In genomic region chr10:100004805-100005510, GRCh38 we compare ENCODE assay signal across 16 cellular contexts. TPM values are rescaled to one million over a fixed set of nuclear protein-coding genes. Genes with fewer than 3 reads are reported as not detected.
DNase-seq lines count a peak whose midpoint lies in the region; ATAC-seq, FAIRE-seq and TF ChIP-seq lines count a peak whose summit lies in the region.
"Had no signal": no experiment of that assay in that cellular context is flagged by ENCODE, and none has a peak within 500 bp of the region (broad histone marks: within the 10 kb centered on the region; RNA-seq: fewer than 3 reads in every experiment).

No MANE protein-coding gene starts in this region.

- POLR2A ChIA-PET in AG04449 (lab: Yijun Ruan, JAX), result interaction anchor here (1.2 kb wide), 1 partner anchor 10 kb away, joined by 3 read pairs; no protein-coding TSS in a partner anchor
- POLR2A ChIA-PET in PC-3 (lab: Charles Lee; ENCODE audit: unreplicated experiment), result interaction anchor here (0.6 kb wide), 1 partner anchor 126 kb away, joined by 5 read pairs; no protein-coding TSS in a partner anchor

- H3K9ac ChIP-seq in PC-3 (ENCODE audit: low read length) (peak overlapping the region; percentile 70; the same call in 1 of the 2 replicates), neural progenitor cell (no peak overlapping the region)

- DNase-seq in AG04449 (ENCODE audit: low read depth, low spot score) (no peak), PC-3 (no peak), neural progenitor cell (ENCODE audit: low spot score) (no peak), middle frontal gyrus (ENCODE audit: extremely low spot score, low spot score) (no peak), pancreas (no peak), OCI-M2 (lab: John Stamatoyannopoulos, UW; ENCODE audit: unreplicated experiment) (no peak)
- DNase-seq in activated T-cell treated with anti-CD3 and anti-CD28 coated beads, Interleukin-2, amount 50 U/mL, for 1 hour, result no peak
- DNase-seq: DMS79 treated with DMSO at 0.1 percent for 48 hours; effector CD8-positive, alpha-beta T cell; posterior cingulate gyrus; stimulated activated CD8-positive, alpha-beta memory T cell treated with anti-CD3 and anti-CD28 coated beads, Interleukin-4, amount 100 ng/mL, for 48 hours had no signal

- peaks cover 8% of the 10 kb centered on the region for H3K36me3 Mint-ChIP-seq in neural progenitor cell

- peaks cover 44% of the 10 kb centered on the region for H3K4me1 ChIP-seq in PC-3 (ENCODE audit: insufficient read depth, low read length)
- H3K4me1 ChIP-seq in neural progenitor cell, result peaks cover 9% of the 10 kb centered on the region
- peaks cover 6 to 16% (median 7%) of the 10 kb centered on the region in 3 donors for H3K4me1 ChIP-seq in pancreas

- FAIRE-seq in endometrium (lab: Jason Lieb, UNC) (peak; percentile 23), pancreas (lab: Jason Lieb, UNC) (no peak)
- FAIRE-seq: GM12891 had no signal

- H3K4me3 ChIP-seq in AG04449 (ENCODE audit: low read depth, low read length) (peak overlapping the region; percentile 26), PC-3 (ENCODE audit: low read length) (peak overlapping the region; percentile 51; the same call in 1 of the 2 replicates), neural progenitor cell (no peak overlapping the region), pancreas (no peak overlapping the region)
- H3K4me3 ChIP-seq: lung had no signal

- TF ChIP-seq CTCF in AG04449 (IDR thresholded peaks at IDR 0.05; ENCODE audit: insufficient read depth, low read length, missing control alignments) (no peak), PC-3 (conservative IDR thresholded peaks at IDR 0.05; ENCODE audit: low read depth, low read length) (no peak), neural progenitor cell (IDR thresholded peaks at IDR 0.05) (no peak), pancreas (IDR thresholded peaks at IDR 0.05) (no peak)

- peak overlapping the region; percentile 81 for H3K4me2 ChIP-seq in PC-3 (ENCODE audit: low read length)
- no peak overlapping the region for H3K4me2 ChIP-seq in neural progenitor cell

- no peaks in the 10 kb centered on the region for H3K9me2 ChIP-seq in PC-3 (replicated peaks; ENCODE audit: low read length)

- no peaks in the 10 kb centered on the region for H3F3A ChIP-seq in PC-3 (ENCODE audit: low read length, unreplicated experiment)
- no peaks in the 10 kb centered on the region for H3F3A ChIP-seq in neural progenitor cell (ENCODE audit: low read depth)

- 86 to 88% methylated on average over 3 of the region's 3 CpGs for WGBS in pancreas, 2 donors

- H3K9me3 Mint-ChIP-seq in neural progenitor cell, result no peaks in the 10 kb centered on the region
- H3K9me3 Mint-ChIP-seq: T-helper 1 cell treated with Interleukin-12 subunit alpha and Interleukin-12 subunit beta and Interleukin-4 antibody, amounts not matched to agents 30 μg/mL and 1 μg/mL, for 36 hours had no signal

- peaks cover 52% of the 10 kb centered on the region for H3K4me1 Mint-ChIP-seq in neural progenitor cell

- H3K4me3 Mint-ChIP-seq in neural progenitor cell, result no peak overlapping the region
- H3K4me3 Mint-ChIP-seq: B cell; T-helper 1 cell treated with Interleukin-12 subunit alpha and Interleukin-12 subunit beta and Interleukin-4 antibody, amounts not matched to agents 30 μg/mL and 1 μg/mL, for 36 hours had no signal

- no peak overlapping the region for H2AFZ ChIP-seq in PC-3 (ENCODE audit: low read length)
- no peak overlapping the region for H2AFZ ChIP-seq in neural progenitor cell (replicated peaks)

- ATAC-seq in PC-3 (no peak), pancreas (no peak)

- H3K27ac Mint-ChIP-seq in neural progenitor cell, result peak overlapping the region; percentile 1
- H3K27ac Mint-ChIP-seq: B cell; T-helper 1 cell treated with Interleukin-12 subunit alpha and Interleukin-12 subunit beta and Interleukin-4 antibody, amounts not matched to agents 30 μg/mL and 1 μg/mL, for 36 hours had no signal

- H3K27ac ChIP-seq in PC-3 (ENCODE audit: low read length) (peak overlapping the region; percentile 95), neural progenitor cell (no peak overlapping the region), pancreas (no peak overlapping the region)

- no peaks in the 10 kb centered on the region for H3K27me3 ChIP-seq in PC-3 (ENCODE audit: low read length)
- no peaks in the 10 kb centered on the region for H3K27me3 ChIP-seq in neural progenitor cell
- H3K27me3 ChIP-seq in pancreas, result no peaks in the 10 kb centered on the region

- BruUV-seq in PC-3 (replicated peaks; lab: Mats Ljungman, UMichigan), result no TSS peak

- H3K27me3 Mint-ChIP-seq in neural progenitor cell (ENCODE audit: insufficient read depth, low read depth), result no peaks in the 10 kb centered on the region
- H3K27me3 Mint-ChIP-seq: B cell had no signal

- H3K36me3 ChIP-seq in PC-3 (ENCODE audit: low read depth, low read length) (no peaks in the 10 kb centered on the region), neural progenitor cell (no peaks in the 10 kb centered on the region), pancreas (no peaks in the 10 kb centered on the region)

- CTCF ChIA-PET in AG04449 (lab: Yijun Ruan, JAX), result interaction anchor here (1.3 to 7.4 kb wide), 8 partner anchors 9 to 159 kb away, joined by 3 to 72 read pairs (median 6); no protein-coding TSS in a partner anchor
- CTCF ChIA-PET in PC-3 (lab: Charles Lee), result no interaction called here

- H3K79me2 ChIP-seq in PC-3 (ENCODE audit: low read length) (peaks cover 79% of the 10 kb centered on the region), neural progenitor cell (ENCODE audit: low read depth) (peaks cover 52% of the 10 kb centered on the region)

- H3K9me3 ChIP-seq in PC-3 (ENCODE audit: low read length), result no peaks in the 10 kb centered on the region
- no peaks in the 10 kb centered on the region for H3K9me3 ChIP-seq in neural progenitor cell (ENCODE audit: low read depth)
- H3K9me3 ChIP-seq in pancreas, result no peaks in the 10 kb centered on the region

- intact Hi-C loops in PC-3 (cut with micrococcal nuclease), result loop anchor here (5.0 kb wide), 1 partner anchor 38 kb away; no protein-coding TSS in a partner anchor
- intact Hi-C loops in pancreas (cut with DNase I), result loop anchor here in 1 of 3 donors (10.0 kb wide), 1 partner anchor 90 kb away; no protein-coding TSS in a partner anchor

- H4K20me1 ChIP-seq in PC-3 (ENCODE audit: low read length) (no peaks in the 10 kb centered on the region), neural progenitor cell (ENCODE audit: low read depth) (peaks cover 2% of the 10 kb centered on the region)

RNA-seq across cellular contexts. Expression of gene DNMBP, which starts 4.8 kb away (rescaled TPM):
- total RNA-seq in PC-3 (2014; rRNA removed) (6.2 and 8.1 TPM in 2 replicates), neural progenitor cell (ENCODE audit: low replicate concordance) (24.1 and 26.7 TPM in 2 replicates), pancreas (10 to 100 TPM in 5 of 6 donors, 1 to 10 TPM in 1; 9.1 to 17.9 (median 12.5) TPM)
- 1 to 10 TPM; 8.9 to 10.0 TPM for polyA plus RNA-seq in pancreas

Comparison
In these comparisons a context has a peak if more than half of its experiments do, and no peak if none do; other contexts are left out.
1. H3K4me3 ChIP-seq: peak in AG04449 (single experiment) and PC-3 (single experiment); none in neural progenitor cell (single experiment) and pancreas (0 of 4).